ENCODE assay signal across 9 cellular contexts in genomic region chr3:122572940-122573412, GRCh38. TPM values are rescaled to one million over a fixed set of nuclear protein-coding genes. Genes with fewer than 3 reads are reported as not detected.
DNase-seq lines count a peak whose midpoint lies in the region; ATAC-seq and TF ChIP-seq lines count a peak whose summit lies in the region.
"Had no signal": no experiment of that assay in that cellular context is flagged by ENCODE, and none has a peak within 500 bp of the region (broad histone marks: within the 10 kb centered on the region; RNA-seq: fewer than 3 reads in every experiment).

No MANE protein-coding gene starts in this region.

- no peaks in the 10 kb centered on the region for H3K9me3 ChIP-seq in T-helper 17 cell (ENCODE audit: control insufficient read depth, low read length, poor library complexity, severe bottlenecking)
- H3K9me3 ChIP-seq: SJSA1 had no signal

- H3K4me1 Mint-ChIP-seq in T-helper 17 cell: peaks cover 44% of the 10 kb centered on the region

- H3K36me3 Mint-ChIP-seq in T-helper 17 cell (ENCODE audit: low read depth): peaks cover 4% of the 10 kb centered on the region

- no peak overlapping the region for H3K4me3 ChIP-seq in fibroblast of the aortic adventitia (ENCODE audit: low read depth, low read length)
- H3K4me3 ChIP-seq: SJSA1 had no signal

- H3K4me3 Mint-ChIP-seq in T-helper 17 cell: peak overlapping the region; percentile 41

- no peaks in the 10 kb centered on the region for H3K27me3 Mint-ChIP-seq in T-helper 17 cell

- CTCF ChIA-PET in GM10248 (lab: Yijun Ruan, JAX): interaction anchor here (2.1 to 3.8 kb wide), 2 partner anchors 8 to 106 kb away, joined by 11 to 25 read pairs; partner anchors contain the start of genes DTX3L, PARP14 and PARP9

- POLR2A ChIA-PET in GM10248 (lab: Yijun Ruan, JAX): interaction anchor here (0.7 kb wide), 1 partner anchor 221 kb away, joined by 3 read pairs; the partner anchor contains the start of gene HSPBAP1

- H3K27ac Mint-ChIP-seq in T-helper 17 cell: peak overlapping the region; percentile 89

- DNase-seq in GM10248 (ENCODE audit: extremely low spot score) (peak; percentile 49), HK-2 (ENCODE audit: unreplicated experiment) (peak; percentile 32), T-helper 17 cell (no peak), fibroblast of the aortic adventitia (ENCODE audit: low read depth) (peak; percentile 51), GF-D8 (lab: John Stamatoyannopoulos, UW) (no peak), NCI-H345 (lab: John Stamatoyannopoulos, UW) (no peak)
- peak; percentile 9 for DNase-seq in stimulated activated CD4-positive, alpha-beta T cell treated with anti-CD3 and anti-CD28 coated beads, Interleukin-4, amount 100 ng/mL, for 1 hour

- no peak for TF ChIP-seq CTCF in GM10248 (IDR thresholded peaks at IDR 0.05; ENCODE audit: control extremely low read depth, extremely low read depth, low read depth, missing control alignments)
- no peak for TF ChIP-seq CTCF in fibroblast of the aortic adventitia (IDR thresholded peaks at IDR 0.05; ENCODE audit: insufficient read depth, low read length)

- ATAC-seq in T-helper 17 cell (peak; percentile 41), GM19463 (IDR thresholded peaks at IDR 0.05; ENCODE audit: unreplicated experiment) (no peak)

RNA-seq across cellular contexts. Expression of gene PARP15, which starts 4.5 kb away (rescaled TPM):
- total RNA-seq in T-helper 17 cell (10 to 100 TPM; 69.3 to 87.6 TPM), fibroblast of the aortic adventitia (ENCODE audit: low replicate concordance) (0.72 and 0.82 TPM in 2 replicates)
- total RNA-seq: SJSA1 had no signal

RNA-seq across cellular contexts. Expression of gene DTX3L, which starts 8.8 kb away (rescaled TPM):
- 10 to 100 TPM; 31.3 to 34.0 TPM for total RNA-seq in T-helper 17 cell
- total RNA-seq in fibroblast of the aortic adventitia (ENCODE audit: low replicate concordance): 33.5 and 39.6 TPM in 2 replicates

RNA-seq across cellular contexts. Expression of gene PARP9, which starts 8.9 kb away (rescaled TPM):
- total RNA-seq in T-helper 17 cell (10 to 100 TPM; 19.6 to 20.2 TPM), fibroblast of the aortic adventitia (ENCODE audit: low replicate concordance) (31.7 and 32.6 TPM in 2 replicates)

RNA-seq across cellular contexts. Expression of gene KPNA1, which starts 58.2 kb away (rescaled TPM):
- total RNA-seq in T-helper 17 cell: 10 to 100 TPM; 50.5 to 55.6 TPM
- 31.6 and 47.3 TPM in 2 replicates for total RNA-seq in fibroblast of the aortic adventitia (ENCODE audit: low replicate concordance)

Comparison
In these comparisons a context has a peak if more than half of its experiments do, and no peak if none do; other contexts are left out.
1. DNase-seq: peak in GM10248 (single experiment), HK-2 (single experiment), fibroblast of the aortic adventitia (single experiment) and stimulated activated CD4-positive, alpha-beta T cell treated with anti-CD3 and anti-CD28 coated beads, Interleukin-4, amount 100 ng/mL, for 1 hour (single experiment); none in T-helper 17 cell (0 of 3), GF-D8 (single experiment) and NCI-H345 (single experiment).
2. RNA of gene PARP15, which starts 4.5 kb away (total RNA-seq): 69.3 to 87.6 TPM in T-helper 17 cell; 0.72 to 0.82 TPM in fibroblast of the aortic adventitia; every median in the first group is over 10 times any median in the second.